Comparison of ENCODE assay signal across 1 cellular context in genomic region chr1:37533317-37534093, GRCh38.
TF ChIP-seq lines count a peak whose summit lies in the region.

No MANE protein-coding gene starts in this region.

TF ChIP-seq in HCT116, 20 proteins besides CTCF, POLR2A, EP300 and RAD21 (continued from another document):
- TF ChIP-seq REST (IDR thresholded peaks at IDR 0.05; ENCODE audit: low read depth) (no peak), POLR2AphosphoS5 (IDR thresholded peaks at IDR 0.05; ENCODE audit: low read depth, low read length) (no peak), EGR1 (IDR thresholded peaks at IDR 0.05; ENCODE audit: low read depth) (no peak), EZH2 (IDR thresholded peaks at IDR 0.05) (no peak), TCF7L2 (IDR thresholded peaks at IDR 0.05; ENCODE audit: borderline replicate concordance, extremely low read depth, insufficient read depth, insufficient read length) (no peak), CBX3 (IDR thresholded peaks at IDR 0.05; ENCODE audit: low read depth) (no peak), CEBPB (IDR thresholded peaks at IDR 0.05; ENCODE audit: low read depth) (no peak), FOSL1 (IDR thresholded peaks at IDR 0.05; ENCODE audit: low read depth) (no peak), MAX (IDR thresholded peaks at IDR 0.05) (no peak), ZNF274 (IDR thresholded peaks at IDR 0.05; ENCODE audit: low read depth, low read length) (no peak), ELF1 (IDR thresholded peaks at IDR 0.05; ENCODE audit: borderline replicate concordance, low read depth) (no peak)
